In genomic region chr3:175751089-175751488, GRCh38 we compare ENCODE assay signal across 7 cellular contexts.
"Had no signal": no experiment of that assay in that cellular context is flagged by ENCODE, and none has a peak within 500 bp of the region (broad histone marks: within the 10 kb centered on the region; RNA-seq: fewer than 3 reads in every experiment).

No MANE protein-coding gene starts in this region.

- H3K27ac ChIP-seq: HL-60, KMS-11 had no signal

- H3K4me2 ChIP-seq: KMS-11 had no signal

- H3K9ac ChIP-seq: KMS-11 had no signal

- FAIRE-seq: HTR-8/SVneo had no signal

- DNase-seq: Karpas-422, Kasumi-1, KBM-7, KG1 had no signal
